In genomic region chr20:21155268-21155667, GRCh38 we compare ENCODE assay signal across 26 cellular contexts. TPM values are rescaled to one million over a fixed set of nuclear protein-coding genes. Genes with fewer than 3 reads are reported as not detected.
DNase-seq lines count a peak whose midpoint lies in the region; ATAC-seq, FAIRE-seq and TF ChIP-seq lines count a peak whose summit lies in the region.
"Had no signal": no experiment of that assay in that cellular context is flagged by ENCODE, and none has a peak within 500 bp of the region (broad histone marks: within the 10 kb centered on the region; RNA-seq: fewer than 3 reads in every experiment).

No MANE protein-coding gene starts in this region.

- H3K27me3 ChIP-seq in rectal smooth muscle tissue (ENCODE audit: control insufficient read depth, insufficient read depth, low read length), result no peaks in the 10 kb centered on the region
- H3K27me3 ChIP-seq: BLaER1 had no signal

- no peak overlapping the region for H3K4me2 ChIP-seq in A549
- H3K4me2 ChIP-seq: BLaER1, GM23338 had no signal

- no peaks in the 10 kb centered on the region for H3K27me3 Mint-ChIP-seq in WTC11 (ENCODE audit: low read depth)
- H3K27me3 Mint-ChIP-seq: B cell; CD4-positive, CD25-positive, alpha-beta regulatory T cell had no signal

- ATAC-seq in A549, result no peak
- ATAC-seq in WTC11, result no peak
- ATAC-seq: CD8-positive, alpha-beta T cell; GM12878; GM23338; HCT116 had no signal

- CTCF ChIA-PET in A549 (lab: Yijun Ruan, JAX) (no interaction called here), HEK293 (lab: Yijun Ruan, JAX) (no interaction called here), WTC11 (lab: Charles Lee) (no interaction called here), GM10248 (lab: Yijun Ruan, JAX) (no interaction called here)

- peak; percentile 51 for FAIRE-seq in A549 (lab: Jason Lieb, UNC)
- FAIRE-seq: G401.6, GM12878, GM19239 had no signal

- H3K27ac Mint-ChIP-seq in WTC11, result no peak overlapping the region
- H3K27ac Mint-ChIP-seq: B cell; CD4-positive, CD25-positive, alpha-beta regulatory T cell; CD8-positive, alpha-beta T cell; GM23338; H9; HFFc6 had no signal

- DNase-seq in A549 (ENCODE audit: low read depth in 1 of 2, low spot score in 1 of 2), result no peak
- DNase-seq in WTC11 (ENCODE audit: low spot score), result no peak
- no peak for DNase-seq in GM10248 (ENCODE audit: extremely low spot score)
- no peak for DNase-seq in SIG-M5 treated with dmso at 0.1 percent for 504 hours (lab: John Stamatoyannopoulos, UW; ENCODE audit: unreplicated experiment)
- no peak for DNase-seq in activated CD8-positive, alpha-beta memory T cell treated with anti-CD3 and anti-CD28 coated beads for 24 hours
- DNase-seq: Caco-2; CD4-positive, CD25-positive, alpha-beta regulatory T cell; CD8-positive, alpha-beta T cell; DMS153; DND-41; H9; HFFc6 had no signal

- no peak overlapping the region for H3K4me3 Mint-ChIP-seq in WTC11
- H3K4me3 Mint-ChIP-seq: B cell; CD4-positive, CD25-positive, alpha-beta regulatory T cell; CD8-positive, alpha-beta T cell; GM23338; H9; HFFc6 had no signal

- TF ChIP-seq EP300 in A549 (IDR thresholded peaks at IDR 0.05), result no peak

- peaks cover 7% of the 10 kb centered on the region for H3K4me1 Mint-ChIP-seq in WTC11
- H3K4me1 Mint-ChIP-seq: B cell had no signal

- H3K4me1 ChIP-seq in A549 (no peaks in the 10 kb centered on the region), HEK293 (ENCODE audit: control insufficient read depth, insufficient read depth, low read length) (no peaks in the 10 kb centered on the region), rectal smooth muscle tissue (ENCODE audit: control insufficient read depth, insufficient read depth, low read length) (peaks cover 18% of the 10 kb centered on the region)
- H3K4me1 ChIP-seq: BLaER1, Caco-2 had no signal

- H3K36me3 ChIP-seq in HEK293 (ENCODE audit: control insufficient read depth in 2 of 2, insufficient read depth in 1 of 2, low read length in 2 of 2) (peaks cover 0 to 3% of the 10 kb centered on the region in 2 experiments; a peak in 1 of 3 replicates), rectal smooth muscle tissue (ENCODE audit: control insufficient read depth, insufficient read depth, low read length) (no peaks in the 10 kb centered on the region)

- TF ChIP-seq RAD21 in A549 (conservative IDR thresholded peaks at IDR 0.05 in 1 of 2, IDR thresholded peaks at IDR 0.05 in 1 of 2), result no peak

- TF ChIP-seq CTCF in A549 (IDR thresholded peaks at IDR 0.05) (no peak), HEK293 (tag by site-specific recombination; IDR thresholded peaks at IDR 0.05) (no peak), VCaP (conservative IDR thresholded peaks at IDR 0.05) (no peak), WTC11 (IDR thresholded peaks at IDR 0.05) (no peak), GM10248 (IDR thresholded peaks at IDR 0.05; ENCODE audit: control extremely low read depth, extremely low read depth, low read depth, missing control alignments) (no peak)

- 92% methylated on average over 5 of the region's 5 CpGs for WGBS in A549 (ENCODE audit: missing lambda C conversion rate)

- TF ChIP-seq POLR2A in A549 (IDR thresholded peaks at IDR 0.05; ENCODE audit: low read length), result no peak

- POLR2A ChIA-PET in A549 (lab: Yijun Ruan, JAX), result no interaction called here
- POLR2A ChIA-PET in HEK293 (lab: Yijun Ruan, JAX), result no interaction called here
- POLR2A ChIA-PET in WTC11 (lab: Charles Lee), result no interaction called here
- POLR2A ChIA-PET in GM10248 (lab: Yijun Ruan, JAX), result no interaction called here

- H3K4me3 ChIP-seq in A549 (no peak overlapping the region), HEK293 (ENCODE audit: low read depth, low read length) (no peak overlapping the region), rectal smooth muscle tissue (ENCODE audit: low read length) (no peak overlapping the region)
- H3K4me3 ChIP-seq: BLaER1, GM12878, GM23338 had no signal

- peaks cover under 1% of the 10 kb centered on the region; the same call in 1 of the 2 replicates for H3K9me3 Mint-ChIP-seq in WTC11
- H3K9me3 Mint-ChIP-seq: CD8-positive, alpha-beta T cell; GM23338; H9; HFFc6 had no signal

- peaks cover 18% of the 10 kb centered on the region for H3K36me3 Mint-ChIP-seq in WTC11

- no peak overlapping the region for H3K9ac ChIP-seq in rectal smooth muscle tissue (ENCODE audit: low read length)
- H3K9ac ChIP-seq: BLaER1 had no signal

- no peak overlapping the region for H3K27ac ChIP-seq in A549
- H3K27ac ChIP-seq in HEK293 (ENCODE audit: extremely low read depth, low read depth, low read length), result no peak overlapping the region
- peak overlapping the region; percentile 59 for H3K27ac ChIP-seq in VCaP
- peak overlapping the region; percentile 40 for H3K27ac ChIP-seq in rectal smooth muscle tissue (ENCODE audit: low read depth, low read length)
- H3K27ac ChIP-seq: BLaER1, C4-2B had no signal

- H3K9me3 ChIP-seq in A549, result no peaks in the 10 kb centered on the region
- no peaks in the 10 kb centered on the region for H3K9me3 ChIP-seq in HEK293 (ENCODE audit: control insufficient read depth, insufficient read depth, low read depth, low read length)
- H3K9me3 ChIP-seq: Caco-2 had no signal

TF ChIP-seq in A549, 52 proteins besides CTCF, POLR2A, EP300 and RAD21:
- no peak for TF ChIP-seq HOXB13 (CRISPR knock-in tag; IDR thresholded peaks at IDR 0.05; ENCODE audit: low read depth)
- TF ChIP-seq MAFK (IDR thresholded peaks at IDR 0.05; ENCODE audit: partially characterized antibody), result peak; percentile 88

TF ChIP-seq in HEK293, 187 proteins besides CTCF, POLR2A, EP300 and RAD21:
- TF ChIP-seq ZNF146 (tag by site-specific recombination; IDR thresholded peaks at IDR 0.05) (peak; percentile 73; the same call in 1 of the 2 replicates), ZNF658 (tag by site-specific recombination; IDR thresholded peaks at IDR 0.05) (no peak), OVOL3 (tag by site-specific recombination; IDR thresholded peaks at IDR 0.05) (no peak), PRDM1 (tag by site-specific recombination; IDR thresholded peaks at IDR 0.05) (no peak), ZNF707 (tag by site-specific recombination; IDR thresholded peaks at IDR 0.05) (no peak), ZNF335 (tag by site-specific recombination; conservative IDR thresholded peaks at IDR 0.05) (no peak)

TF ChIP-seq in WTC11, 78 proteins besides CTCF, POLR2A, EP300 and RAD21:
- TF ChIP-seq ERG (CRISPR knock-in tag; IDR thresholded peaks at IDR 0.05), result no peak
- TF ChIP-seq ZMAT4 (CRISPR knock-in tag; IDR thresholded peaks at IDR 0.05), result no peak
- TF ChIP-seq ZNF317 (CRISPR knock-in tag; IDR thresholded peaks at IDR 0.05; ENCODE audit: borderline replicate concordance, low read depth), result no peak
- no peak for TF ChIP-seq CREM (CRISPR knock-in tag; IDR thresholded peaks at IDR 0.05)
- no peak for TF ChIP-seq ZNF423 (CRISPR knock-in tag; IDR thresholded peaks at IDR 0.05)
- no peak for TF ChIP-seq ELF4 (CRISPR knock-in tag; IDR thresholded peaks at IDR 0.05; ENCODE audit: low read depth)
- TF ChIP-seq TCF7 (CRISPR knock-in tag; IDR thresholded peaks at IDR 0.05; ENCODE audit: low read depth), result no peak
- TF ChIP-seq E2F5 (CRISPR knock-in tag; IDR thresholded peaks at IDR 0.05), result no peak
- TF ChIP-seq ZNF232 (CRISPR knock-in tag; IDR thresholded peaks at IDR 0.05), result no peak
- no peak for TF ChIP-seq MXD4 (CRISPR knock-in tag; IDR thresholded peaks at IDR 0.05; ENCODE audit: borderline replicate concordance)
- TF ChIP-seq NR2C2 (CRISPR knock-in tag; IDR thresholded peaks at IDR 0.05), result no peak
- no peak for TF ChIP-seq OVOL2 (CRISPR knock-in tag; IDR thresholded peaks at IDR 0.05; ENCODE audit: borderline replicate concordance)
- no peak for TF ChIP-seq EMX1 (CRISPR knock-in tag; IDR thresholded peaks at IDR 0.05)

RNA-seq across cellular contexts. Expression of gene KIZ, which starts 29.4 kb away (rescaled TPM):
- polyA plus RNA-seq in A549 (2011; rRNA removed), result 19.1 and 21.1 TPM in 2 replicates
- 3.6 and 3.9 TPM in 2 replicates for polyA plus RNA-seq in A549 (2012; cell fraction: cytosol; rRNA removed)
- polyA plus RNA-seq in A549 (2012; cell fraction: nucleus; rRNA removed), result 8.2 and 13.9 TPM in 2 replicates
- 6.3 to 7.1 TPM (median 6.9 TPM) in 3 replicates for polyA plus RNA-seq in A549 (2017; fragmentation: RNase III; extraction: RNeasy Plus Mini Kit Qiagen cat#74134 plus additional on column Dnase treatment)
- 4.0 and 4.5 TPM in 2 replicates for polyA minus RNA-seq in A549 (2011; rRNA and poly(A)+ RNA removed)
- total RNA-seq in WTC11 (2021), result 39.6 to 43.6 TPM (median 41.8 TPM) in 3 replicates

RNA-seq across cellular contexts. Expression of gene LINC00237, which starts 49.1 kb away (rescaled TPM):
- polyA plus RNA-seq in A549 (2011; rRNA removed) (not detected in 2 replicates), A549 (2017; fragmentation: RNase III; extraction: RNeasy Plus Mini Kit Qiagen cat#74134 plus additional on column Dnase treatment) (not detected in 3 replicates)
- polyA plus RNA-seq in A549 (2012; cell fraction: cytosol; rRNA removed), result not detected in 2 replicates
- polyA plus RNA-seq in A549 (2012; cell fraction: nucleus; rRNA removed), result not detected in 2 replicates
- not detected in 2 replicates for polyA minus RNA-seq in A549 (2011; rRNA and poly(A)+ RNA removed)
- 0.78 to 3.1 TPM (median 0.80 TPM) in 3 replicates for total RNA-seq in WTC11 (2021)
- total RNA-seq: A172; B cell; CD4-positive, CD25-positive, alpha-beta regulatory T cell; CD8-positive, alpha-beta T cell; GM12878; H4; HFFc6 had no signal
- polyA plus RNA-seq: AG04450, GM12878 had no signal

Comparison
In these comparisons a context has a peak if more than half of its experiments do, and no peak if none do; other contexts are left out.
1. H3K27ac ChIP-seq: peak in VCaP (single experiment) and rectal smooth muscle tissue (single experiment); none in A549 (0 of 2) and HEK293 (single experiment).